In the genomic region with DNA sequence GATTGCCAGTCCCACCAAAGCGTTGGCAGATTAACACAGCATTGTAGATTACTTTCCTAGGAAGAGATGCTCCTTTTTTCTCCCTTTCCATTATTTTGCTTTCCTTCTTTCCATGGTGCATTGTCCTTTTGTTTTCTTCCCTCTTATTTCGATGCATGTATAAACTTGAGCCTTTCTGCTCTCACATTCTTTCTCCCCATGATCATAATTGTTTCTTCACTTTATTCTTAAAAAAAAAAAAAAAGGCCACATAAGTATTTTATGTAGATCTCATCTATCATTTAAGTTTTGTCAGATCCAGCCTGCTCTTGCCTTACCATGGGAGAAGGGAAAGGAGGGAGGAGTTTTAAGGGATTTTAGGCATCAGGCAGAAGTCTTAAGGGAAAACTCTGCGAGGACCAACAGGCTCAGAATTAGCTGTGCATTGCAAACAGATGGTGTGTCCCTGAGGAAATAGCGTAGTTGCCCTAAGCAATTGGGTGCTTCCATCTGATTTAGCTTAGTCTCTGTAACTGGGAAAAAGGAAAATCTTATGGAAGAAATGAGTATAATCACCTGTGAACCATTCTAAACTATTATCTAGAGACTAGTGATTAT, we compare ENCODE assay signal across 21 cellular contexts. TPM values are rescaled to one million over a fixed set of nuclear protein-coding genes. Genes with fewer than 3 reads are reported as not detected.
DNase-seq lines count a peak whose midpoint lies in the region; ATAC-seq and TF ChIP-seq lines count a peak whose summit lies in the region.
"Had no signal": no experiment of that assay in that cellular context is flagged by ENCODE, and none has a peak within 500 bp of the region (broad histone marks: within the 10 kb centered on the region; RNA-seq: fewer than 3 reads in every experiment).

No MANE protein-coding gene starts in this region.

- H2BK120ac ChIP-seq in H9 (ENCODE audit: low read depth, low read length, poor library complexity, severe bottlenecking) = no peak overlapping the region

- no peak overlapping the region for H3K18ac ChIP-seq in H9 (ENCODE audit: insufficient read length, low read depth, low read length)

- H3K14ac ChIP-seq in H9 (ENCODE audit: insufficient read depth, low read length) = no peak overlapping the region

- H3F3A ChIP-seq in OCI-LY1 (ENCODE audit: insufficient read depth, low read length) = no peaks in the 10 kb centered on the region

- no peaks in the 10 kb centered on the region for H3K23me2 ChIP-seq in H9 (ENCODE audit: insufficient read length, low read depth, low read length, poor library complexity, severe bottlenecking)

- no peak overlapping the region for H4K8ac ChIP-seq in H9 (replicated peaks; ENCODE audit: insufficient read length, low read depth, low read length)

- H3K56ac ChIP-seq in H9 (ENCODE audit: insufficient read length, low read depth, low read length) = no peak overlapping the region

- in situ Hi-C loops in gastrocnemius medialis (cut with MboI; ENCODE audit: low sequenced_read_pairs in 4 of 4) = no loop called here

- DNase-seq in H9 (no peak), epithelial cell of prostate (ENCODE audit: low read depth, low spot score) (no peak), gastrocnemius medialis (no peak), NCI-H187 treated with DMSO at 0.1 percent for 48 hours (lab: John Stamatoyannopoulos, UW) (no peak)
- DNase-seq: activated CD4-positive, alpha-beta T cell treated with anti-CD3 and anti-CD28 coated beads for 4 hours; activated CD8-positive, alpha-beta memory T cell treated with anti-CD3 and anti-CD28 coated beads, Interleukin-2, amount 50 U/mL, for 48 hours; activated gamma-delta T cell treated with Interleukin-2 at 50 U/mL for 16 hours; DND-41; HFFc6; Karpas-422; NCI-H1105 treated with DMSO at 0.1 percent for 48 hours; NCI-H226; OCI-M1; stimulated activated naive B cell treated with anti-CD40 and anti-IgM and Interleukin-4, amounts not matched to agents 10 μg/mL and 1 μg/mL and 100 μg/mL, for 72 hours; T1000; tibial artery had no signal

- H3K4me1 Mint-ChIP-seq in H9 = peaks cover 43 to 48% of the 10 kb centered on the region in 2 experiments

- H3K36me3 Mint-ChIP-seq in H9 (ENCODE audit: insufficient read depth in 1 of 3, low read depth in 3 of 3) = peaks cover 0 to 6% (median 0%) of the 10 kb centered on the region in 3 experiments; a peak in 2 of 7 replicates

- H3K79me1 ChIP-seq in H9 (ENCODE audit: insufficient read depth, low read depth, low read length, poor library complexity, severe bottlenecking) = peaks cover 10% of the 10 kb centered on the region

- H3K4me2 ChIP-seq in H9 (ENCODE audit: insufficient read depth, insufficient read length, low read length) (no peak overlapping the region), OCI-LY1 (ENCODE audit: low read length) (no peak overlapping the region; the same call in 1 of the 2 replicates)
- H3K4me2 ChIP-seq: BLaER1 had no signal

- H3K27ac Mint-ChIP-seq in H9 = peak overlapping the region in 2 of 3 experiments; percentile 36 to 38; a peak in 3 of 7 replicates
- H3K27ac Mint-ChIP-seq: HFFc6; stimulated activated naive B cell treated with anti-CD40 and anti-IgM and Interleukin-4, amounts not matched to agents 10 μg/mL and 1 μg/mL and 100 μg/mL, for 72 hours had no signal

- H3K27me3 ChIP-seq in H9 (ENCODE audit: insufficient read depth, low read length) = no peaks in the 10 kb centered on the region
- no peaks in the 10 kb centered on the region for H3K27me3 ChIP-seq in OCI-LY1 (ENCODE audit: insufficient read depth, low read length)
- no peaks in the 10 kb centered on the region for H3K27me3 ChIP-seq in gastrocnemius medialis
- H3K27me3 ChIP-seq: ascending aorta, BLaER1, tibial artery had no signal

- no peaks in the 10 kb centered on the region for H3K9me2 ChIP-seq in OCI-LY1 (ENCODE audit: low read depth, low read length)

- 0 out of 5 replicates have a peak overlapping the region, but pooled peaks of 1 of the 2 experiments have one; percentile 0 for H3K4me3 Mint-ChIP-seq in H9
- H3K4me3 Mint-ChIP-seq: HFFc6; stimulated activated naive B cell treated with anti-CD40 and anti-IgM and Interleukin-4, amounts not matched to agents 10 μg/mL and 1 μg/mL and 100 μg/mL, for 72 hours had no signal

- H3K9me3 ChIP-seq in H9 (ENCODE audit: control insufficient read depth, low read depth, low read length) = no peaks in the 10 kb centered on the region
- H3K9me3 ChIP-seq in OCI-LY1 (ENCODE audit: low read length) = no peaks in the 10 kb centered on the region
- no peaks in the 10 kb centered on the region for H3K9me3 ChIP-seq in gastrocnemius medialis
- H3K9me3 ChIP-seq: ascending aorta, BLaER1, tibial artery had no signal

- no peak overlapping the region for H3K4ac ChIP-seq in H9 (ENCODE audit: low read depth, low read length)

- H3K23ac ChIP-seq in H9 (ENCODE audit: insufficient read length, low read depth, low read length) = no peak overlapping the region

- H3K79me2 ChIP-seq in H9 (ENCODE audit: insufficient read depth, low read length) = peaks cover 12% of the 10 kb centered on the region; the same call in 1 of the 2 replicates
- peaks cover 77% of the 10 kb centered on the region for H3K79me2 ChIP-seq in OCI-LY1 (ENCODE audit: insufficient read depth, low read length)

- no peak overlapping the region for H4K91ac ChIP-seq in H9 (ENCODE audit: insufficient read length, low read depth, low read length)

- H2BK15ac ChIP-seq in H9 (ENCODE audit: low read depth, low read length) = no peak overlapping the region

- H3K27me3 Mint-ChIP-seq in H9 (ENCODE audit: low read depth) = no peaks in the 10 kb centered on the region
- H3K27me3 Mint-ChIP-seq: stimulated activated naive B cell treated with anti-CD40 and anti-IgM and Interleukin-4, amounts not matched to agents 10 μg/mL and 1 μg/mL and 100 μg/mL, for 72 hours had no signal

- H2BK20ac ChIP-seq in H9 (ENCODE audit: low read depth, low read length, poor library complexity, severe bottlenecking) = no peak overlapping the region

- H2AFZ ChIP-seq in H9 (ENCODE audit: low read length) (no peak overlapping the region), OCI-LY1 (ENCODE audit: low read length) (no peak overlapping the region)

- H2AK5ac ChIP-seq in H9 (ENCODE audit: insufficient read length, low read length) = no peak overlapping the region

- peaks cover 3% of the 10 kb centered on the region; the same call in 1 of the 2 replicates for H3K4me1 ChIP-seq in H9 (ENCODE audit: insufficient read depth, low read length)
- H3K4me1 ChIP-seq in OCI-LY1 (ENCODE audit: insufficient read depth, low read length, severe bottlenecking) = peaks cover 92% of the 10 kb centered on the region
- peaks cover 71 to 79% of the 10 kb centered on the region in 2 donors for H3K4me1 ChIP-seq in gastrocnemius medialis

- H3K9ac ChIP-seq in H9 (ENCODE audit: extremely low read depth, insufficient read length, low read length) (no peak overlapping the region), OCI-LY1 (ENCODE audit: low read length) (no peak overlapping the region)
- H3K9ac ChIP-seq: BLaER1 had no signal

- H2BK5ac ChIP-seq in H9 (ENCODE audit: insufficient read length, low read length) = no peak overlapping the region

- H3K36me3 ChIP-seq in OCI-LY1 (ENCODE audit: insufficient read depth, low read length) (no peaks in the 10 kb centered on the region), gastrocnemius medialis (no peaks in the 10 kb centered on the region)
- H3K36me3 ChIP-seq: BLaER1, tibial artery had no signal

- no peak for ATAC-seq in gastrocnemius medialis
- no peak for ATAC-seq in HG02678 (IDR thresholded peaks at IDR 0.05; ENCODE audit: unreplicated experiment)
- no peak for ATAC-seq in GM18873 (IDR thresholded peaks at IDR 0.05; ENCODE audit: low FRiP score, unreplicated experiment)
- ATAC-seq: stimulated activated naive B cell treated with anti-CD40 and anti-IgM and Interleukin-4, amounts not matched to agents 10 μg/mL and 1 μg/mL and 100 μg/mL, for 72 hours had no signal

- WGBS in H9 (ENCODE audit: extremely low coverage, insufficient read length, low lambda C conversion rate) = no CpG with 5 or more reads among the region's 4 CpGs

- no peak overlapping the region for H3K4me3 ChIP-seq in OCI-LY1 (ENCODE audit: low read depth, low read length, poor library complexity, severe bottlenecking)
- H3K4me3 ChIP-seq in gastrocnemius medialis = no peak overlapping the region
- H3K4me3 ChIP-seq: ascending aorta, BLaER1, tibial artery had no signal

- no peak for TF ChIP-seq CTCF in H9 (conservative IDR thresholded peaks at IDR 0.05)
- no peak for TF ChIP-seq CTCF in OCI-LY1 (IDR thresholded peaks at IDR 0.05; ENCODE audit: low read length)
- TF ChIP-seq CTCF in gastrocnemius medialis (IDR thresholded peaks at IDR 0.05 in 4 of 5, conservative IDR thresholded peaks at IDR 0.05 in 1 of 5) = no peak

- intact Hi-C loops in gastrocnemius medialis (cut with DNase I; ENCODE audit: low total_unique reads) = no loop called here

- H3K9me3 Mint-ChIP-seq in H9 = no peaks in the 10 kb centered on the region
- H3K9me3 Mint-ChIP-seq: HFFc6 had no signal

- no peak overlapping the region for H3T11ph ChIP-seq in H9 (ENCODE audit: low read length)

- no peak overlapping the region for H2BK12ac ChIP-seq in H9 (ENCODE audit: insufficient read length, low read depth, low read length)

- no peak for TF ChIP-seq POLR2A in gastrocnemius medialis (IDR thresholded peaks at IDR 0.05)

- no peaks in the 10 kb centered on the region for H4K20me1 ChIP-seq in H9 (ENCODE audit: control insufficient read depth, insufficient read depth, insufficient read length)
- no peaks in the 10 kb centered on the region for H4K20me1 ChIP-seq in OCI-LY1 (ENCODE audit: insufficient read depth, low read length)

- H3K27ac ChIP-seq in H9 (ENCODE audit: insufficient read length, low read depth, low read length) = no peak overlapping the region
- peak overlapping the region; percentile 31 for H3K27ac ChIP-seq in OCI-LY1 (ENCODE audit: low read depth, low read length, poor library complexity, severe bottlenecking)
- H3K27ac ChIP-seq in epithelial cell of prostate = peak overlapping the region; percentile 19
- H3K27ac ChIP-seq in gastrocnemius medialis = peak overlapping the region in 3 of 4 donors; percentile 55 to 65 (median 63)
- H3K27ac ChIP-seq: ascending aorta, BLaER1 had no signal

- H4K5ac ChIP-seq in H9 (ENCODE audit: insufficient read length, low read depth, low read length) = no peak overlapping the region

RNA-seq across cellular contexts. Expression of gene TGFBR1, which starts 11.1 kb away (rescaled TPM):
- total RNA-seq in H9 (2021) = 48.6 and 59.3 TPM in 2 replicates
- 10 to 100 TPM; 13.5 to 19.0 (median 14.3) TPM for total RNA-seq in gastrocnemius medialis
